15 cellular contexts compared by ENCODE assay signal in the genomic region with DNA sequence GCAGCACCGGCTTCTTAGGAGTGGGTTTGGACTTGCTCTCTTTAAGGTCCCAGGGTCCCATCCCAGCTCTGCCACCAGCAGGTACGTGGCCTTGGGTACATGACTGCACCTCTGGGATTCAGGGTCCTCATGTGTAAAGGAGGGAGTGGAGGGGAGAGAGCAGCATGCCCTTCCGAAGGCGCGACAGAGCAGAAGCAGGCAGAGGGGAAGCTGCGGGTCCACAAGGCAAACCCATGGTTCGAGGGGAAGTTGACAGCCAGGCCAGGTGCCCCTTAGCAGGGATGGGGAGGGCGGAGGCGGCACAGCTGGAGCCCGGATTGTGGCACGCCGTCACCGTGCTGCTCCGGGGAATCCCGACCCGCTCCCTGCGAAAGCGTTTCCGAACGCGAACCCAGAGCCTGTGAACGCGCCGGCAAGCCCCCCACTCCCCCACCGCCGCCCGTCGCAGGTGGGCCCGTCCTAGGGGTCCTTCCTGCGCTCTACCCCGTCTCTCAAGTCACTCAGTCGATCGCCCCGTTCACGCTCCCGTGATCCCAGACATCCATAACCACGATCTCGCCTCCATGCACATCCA. TPM values are rescaled to one million over a fixed set of nuclear protein-coding genes. Genes with fewer than 3 reads are reported as not detected.
DNase-seq lines count a peak whose midpoint lies in the region; ATAC-seq and TF ChIP-seq lines count a peak whose summit lies in the region.
"Had no signal": no experiment of that assay in that cellular context is flagged by ENCODE, and none has a peak within 500 bp of the region (broad histone marks: within the 10 kb centered on the region; RNA-seq: fewer than 3 reads in every experiment).

No MANE protein-coding gene starts in this region.

- ATAC-seq in GM18858 (IDR thresholded peaks at IDR 0.05; ENCODE audit: unreplicated experiment) = no peak
- ATAC-seq in HG03039 (IDR thresholded peaks at IDR 0.05; ENCODE audit: unreplicated experiment) = no peak

- H4K20me1 ChIP-seq in fibroblast of lung (ENCODE audit: control insufficient read depth, extremely low read depth, insufficient read depth, low read length) = no peaks in the 10 kb centered on the region

- H3K4ac ChIP-seq in neuronal stem cell (ENCODE audit: low read length) = no peak overlapping the region

- peaks cover 21% of the 10 kb centered on the region for H3K36me3 Mint-ChIP-seq in Caco-2 (ENCODE audit: insufficient read depth, unreplicated experiment)

- H3K14ac ChIP-seq in neuronal stem cell (ENCODE audit: low read length) = no peak overlapping the region

- no peaks in the 10 kb centered on the region for H3K9me3 Mint-ChIP-seq in Caco-2 (ENCODE audit: unreplicated experiment)

- no peak overlapping the region for H4K91ac ChIP-seq in neuronal stem cell (ENCODE audit: low read depth, low read length, poor library complexity)

- H3K9me3 ChIP-seq in Caco-2 (no peaks in the 10 kb centered on the region), HUES64 (ENCODE audit: insufficient read depth, low read depth, low read length) (no peaks in the 10 kb centered on the region), fibroblast of lung (ENCODE audit: control insufficient read depth, insufficient read depth, low read depth, low read length) (no peaks in the 10 kb centered on the region), neuronal stem cell (replicated peaks in 1 of 2; ENCODE audit: control insufficient read depth in 2 of 2, insufficient read depth in 1 of 2, low read depth in 1 of 2, low read length in 2 of 2) (peaks cover 0 to 3% of the 10 kb centered on the region in 2 donors)

- BruUV-seq in Caco-2 (replicated peaks; lab: Mats Ljungman, UMichigan) = no TSS peak

- H3K79me1 ChIP-seq in neuronal stem cell (ENCODE audit: low read depth, low read length) = peaks cover 2% of the 10 kb centered on the region

- H3K18ac ChIP-seq in neuronal stem cell (ENCODE audit: low read length) = peak overlapping the region; percentile 93

- H2AK5ac ChIP-seq in neuronal stem cell (ENCODE audit: low read depth, low read length) = peak overlapping the region; percentile 89

- no peak overlapping the region for H2AFZ ChIP-seq in fibroblast of lung (ENCODE audit: low read length)
- H2AFZ ChIP-seq in neuronal stem cell (ENCODE audit: low read length) = peak overlapping the region; percentile 97

- H3K4me3 ChIP-seq in Caco-2 (ENCODE audit: low read depth, low read length) (no peak overlapping the region), HUES64 (ENCODE audit: low read length) (peak overlapping the region; percentile 22; the same call in 1 of the 2 replicates), fibroblast of lung (replicated peaks in 1 of 4; ENCODE audit: control extremely low read depth in 1 of 4, insufficient read depth in 1 of 4, low read depth in 3 of 4, low read length in 4 of 4) (peak overlapping the region; percentile 51 to 83 (median 64)), neuronal stem cell (ENCODE audit: low read length in 2 of 2) (no peak overlapping the region)
- H3K4me3 ChIP-seq: BLaER1, SJSA1 had no signal

- H3K27ac Mint-ChIP-seq in Caco-2 (ENCODE audit: unreplicated experiment) = peak overlapping the region; percentile 55

- H2BK120ac ChIP-seq in neuronal stem cell (ENCODE audit: low read depth, low read length) = peak overlapping the region; percentile 28

- DNase-seq in Caco-2 (no peak), fibroblast of lung (ENCODE audit: low read depth in 2 of 2) (no peak), neuronal stem cell (ENCODE audit: low spot score) (no peak), DMS114 treated with DMSO at 0.1 percent for 48 hours (lab: John Stamatoyannopoulos, UW; ENCODE audit: unreplicated experiment) (no peak), cerebellum (ENCODE audit: low spot score) (no peak)
- DNase-seq: activated CD4-positive, CD25-positive, alpha-beta regulatory T cell; stimulated activated CD4-positive, alpha-beta T cell treated with anti-CD3 and anti-CD28 coated beads, Interleukin-4, amount 100 ng/mL, for 4 hours; stimulated activated naive CD4-positive, alpha-beta T cell treated with Interleukin-2 at 50 U/mL for 16 hours had no signal

- H3K27me3 Mint-ChIP-seq in Caco-2 (ENCODE audit: insufficient read depth, unreplicated experiment) = no peaks in the 10 kb centered on the region

- no peak overlapping the region for H2BK12ac ChIP-seq in neuronal stem cell (ENCODE audit: low read length)

- no peak for TF ChIP-seq CTCF in Caco-2 (IDR thresholded peaks at IDR 0.05; ENCODE audit: insufficient read depth in 1 of 2, low read depth in 1 of 2, low read length in 1 of 2, severe bottlenecking in 1 of 2, unreplicated experiment in 1 of 2)
- no peak for TF ChIP-seq CTCF in fibroblast of lung (conservative IDR thresholded peaks at IDR 0.05 in 1 of 2, IDR thresholded peaks at IDR 0.05 in 1 of 2; ENCODE audit: low read depth in 1 of 2, low read length in 2 of 2)

- POLR2A ChIA-PET in Caco-2 (lab: Charles Lee) = no interaction called here

- no peaks in the 10 kb centered on the region for H3K36me3 ChIP-seq in Caco-2 (ENCODE audit: control insufficient read depth, insufficient read depth, low read length)
- no peaks in the 10 kb centered on the region for H3K36me3 ChIP-seq in HUES64 (ENCODE audit: insufficient read depth, low read length)
- H3K36me3 ChIP-seq in fibroblast of lung (ENCODE audit: control insufficient read depth, insufficient read depth, low read length) = peaks cover 3% of the 10 kb centered on the region
- no peaks in the 10 kb centered on the region for H3K36me3 ChIP-seq in neuronal stem cell (replicated peaks in 1 of 2; ENCODE audit: control insufficient read depth in 2 of 2, insufficient read depth in 2 of 2, low read length in 2 of 2)
- H3K36me3 ChIP-seq: BLaER1 had no signal

- intact Hi-C loops in Caco-2 (cut with micrococcal nuclease; ENCODE audit: unreplicated experiment) = no loop called here

- peaks cover 83% of the 10 kb centered on the region for H3K79me2 ChIP-seq in fibroblast of lung (ENCODE audit: control insufficient read depth, insufficient read depth, low read length)

- peak overlapping the region; percentile 85 for H2BK15ac ChIP-seq in neuronal stem cell (ENCODE audit: low read length)

- H3K4me1 ChIP-seq in Caco-2 (peaks cover 29% of the 10 kb centered on the region), HUES64 (ENCODE audit: insufficient read depth, low read length) (peaks cover 5% of the 10 kb centered on the region; the same call in 1 of the 2 replicates), fibroblast of lung (ENCODE audit: control insufficient read depth, extremely low read depth, insufficient read depth, low read length) (peaks cover 15% of the 10 kb centered on the region), neuronal stem cell (ENCODE audit: control insufficient read depth in 2 of 2, insufficient read depth in 1 of 2, low read depth in 1 of 2, low read length in 2 of 2) (peaks cover 8 to 10% of the 10 kb centered on the region in 2 donors)

- H3K9ac ChIP-seq in HUES64 (ENCODE audit: low read depth, low read length) = no peak overlapping the region
- peak overlapping the region; percentile 95 for H3K9ac ChIP-seq in fibroblast of lung (ENCODE audit: insufficient read depth, low read length)
- H3K9ac ChIP-seq in neuronal stem cell (ENCODE audit: low read depth, low read length, poor library complexity) = peak overlapping the region; percentile 27
- H3K9ac ChIP-seq: BLaER1 had no signal

- peak overlapping the region; percentile 95 for H3K23ac ChIP-seq in neuronal stem cell (ENCODE audit: low read depth, low read length, poor library complexity)

- CTCF ChIA-PET in Caco-2 (lab: Charles Lee) = no interaction called here

- H2BK5ac ChIP-seq in neuronal stem cell (ENCODE audit: low read length) = no peak overlapping the region

- peak overlapping the region; percentile 42 for H3K4me3 Mint-ChIP-seq in Caco-2 (ENCODE audit: unreplicated experiment)

- H4K8ac ChIP-seq in neuronal stem cell (ENCODE audit: low read depth, low read length) = no peak overlapping the region

- WGBS in HUES64 = 6% methylated on average over 38 of the region's 38 CpGs
- WGBS in neuronal stem cell (ENCODE audit: extremely low coverage in 2 of 2, insufficient read length in 2 of 2, insufficient replicate concordance in 1 of 2), 2 donors = no CpG with 5 or more reads among the region's 38 CpGs

- H3K27ac ChIP-seq in HUES64 (ENCODE audit: low read depth, low read length) (no peak overlapping the region), fibroblast of lung (ENCODE audit: insufficient read depth, low read length) (peak overlapping the region; percentile 97), neuronal stem cell (replicated peaks; ENCODE audit: low read length) (no peak overlapping the region)
- H3K27ac ChIP-seq: BLaER1, SJSA1 had no signal

- H3K27me3 ChIP-seq in Caco-2 (replicated peaks; ENCODE audit: control insufficient read depth, insufficient read depth, low read length) = no peaks in the 10 kb centered on the region
- H3K27me3 ChIP-seq in HUES64 (ENCODE audit: insufficient read depth, low read length) = peaks cover 81% of the 10 kb centered on the region
- no peaks in the 10 kb centered on the region for H3K27me3 ChIP-seq in fibroblast of lung (ENCODE audit: control insufficient read depth, insufficient read depth, low read length)
- H3K27me3 ChIP-seq in neuronal stem cell (ENCODE audit: control insufficient read depth in 3 of 3, insufficient read depth in 3 of 3, low read depth in 1 of 3, low read length in 3 of 3) = peaks cover 49 to 83% (median 71%) of the 10 kb centered on the region in 3 experiments
- H3K27me3 ChIP-seq: SJSA1 had no signal

- peak overlapping the region; percentile 85 for H3K4me2 ChIP-seq in fibroblast of lung (ENCODE audit: extremely low read depth, insufficient read depth, low read length)
- no peak overlapping the region for H3K4me2 ChIP-seq in neuronal stem cell (ENCODE audit: insufficient read depth, low read length, poor library complexity, severe bottlenecking)
- H3K4me2 ChIP-seq: BLaER1 had no signal

- peaks cover 24% of the 10 kb centered on the region for H3K4me1 Mint-ChIP-seq in Caco-2 (ENCODE audit: low read depth, unreplicated experiment)

RNA-seq across cellular contexts. Expression of a gene that starts 4.1 kb away (rescaled TPM):
- 8.9 and 11.5 TPM in 2 replicates for total RNA-seq in Caco-2 (2022)
- 0.65 TPM for polyA plus RNA-seq in HUES64 (2013, experiment 1 of 2)
- 0.38 TPM for polyA plus RNA-seq in HUES64 (2013, experiment 2 of 2)
- 98.1 and 148 TPM in 2 replicates for total RNA-seq in fibroblast of lung
- 40.5 and 64.9 TPM in 2 replicates for polyA plus RNA-seq in fibroblast of lung
- polyA plus RNA-seq in fibroblast of lung (2012) = 86.7 and 151 TPM in 2 replicates
- polyA minus RNA-seq in fibroblast of lung (ENCODE audit: low replicate concordance) = 102 and 172 TPM in 2 replicates
- not detected for polyA plus RNA-seq in neuronal stem cell (2013, experiment 1 of 2)
- polyA plus RNA-seq in neuronal stem cell (2013, experiment 2 of 2) = not detected
- total RNA-seq in cerebellum = 1.3 TPM
- total RNA-seq: endothelial cell of umbilical vein, pulmonary artery endothelial cell had no signal
- polyA plus RNA-seq: endothelial cell of umbilical vein had no signal

RNA-seq across cellular contexts. Expression of a gene that starts 56.7 kb away (rescaled TPM):
- total RNA-seq in Caco-2 (2022) (2.5 TPM in 2 replicates), fibroblast of lung (35.2 and 44.1 TPM in 2 replicates), cerebellum (not detected)
- 0.05 TPM for polyA plus RNA-seq in HUES64 (2013, experiment 1 of 2)
- polyA plus RNA-seq in HUES64 (2013, experiment 2 of 2) = 0.44 TPM
- polyA plus RNA-seq in fibroblast of lung = 84.3 and 93.9 TPM in 2 replicates
- 55.1 and 85.4 TPM in 2 replicates for polyA plus RNA-seq in fibroblast of lung (2012)
- polyA minus RNA-seq in fibroblast of lung (ENCODE audit: low replicate concordance) = 133 and 151 TPM in 2 replicates
- polyA plus RNA-seq in neuronal stem cell (2013, experiment 1 of 2) = not detected
- not detected for polyA plus RNA-seq in neuronal stem cell (2013, experiment 2 of 2)
- total RNA-seq: endothelial cell of umbilical vein, pulmonary artery endothelial cell had no signal
- polyA plus RNA-seq: endothelial cell of umbilical vein had no signal

Comparison
In these comparisons a context has a peak if more than half of its experiments do, and no peak if none do; other contexts are left out.
1. H3K4me3 ChIP-seq: peak in HUES64 (single experiment) and fibroblast of lung (4 of 4); none in Caco-2 (single experiment) and neuronal stem cell (0 of 2).
2. RNA of a gene that starts 56.7 kb away (total RNA-seq): 35.2 to 44.1 TPM in fibroblast of lung; 2.5 TPM in Caco-2 and not detected in cerebellum (single experiment); every median in the first group is over 10 times any median in the second.